Comparison of ENCODE assay signal across 12 cellular contexts in the genomic region with DNA sequence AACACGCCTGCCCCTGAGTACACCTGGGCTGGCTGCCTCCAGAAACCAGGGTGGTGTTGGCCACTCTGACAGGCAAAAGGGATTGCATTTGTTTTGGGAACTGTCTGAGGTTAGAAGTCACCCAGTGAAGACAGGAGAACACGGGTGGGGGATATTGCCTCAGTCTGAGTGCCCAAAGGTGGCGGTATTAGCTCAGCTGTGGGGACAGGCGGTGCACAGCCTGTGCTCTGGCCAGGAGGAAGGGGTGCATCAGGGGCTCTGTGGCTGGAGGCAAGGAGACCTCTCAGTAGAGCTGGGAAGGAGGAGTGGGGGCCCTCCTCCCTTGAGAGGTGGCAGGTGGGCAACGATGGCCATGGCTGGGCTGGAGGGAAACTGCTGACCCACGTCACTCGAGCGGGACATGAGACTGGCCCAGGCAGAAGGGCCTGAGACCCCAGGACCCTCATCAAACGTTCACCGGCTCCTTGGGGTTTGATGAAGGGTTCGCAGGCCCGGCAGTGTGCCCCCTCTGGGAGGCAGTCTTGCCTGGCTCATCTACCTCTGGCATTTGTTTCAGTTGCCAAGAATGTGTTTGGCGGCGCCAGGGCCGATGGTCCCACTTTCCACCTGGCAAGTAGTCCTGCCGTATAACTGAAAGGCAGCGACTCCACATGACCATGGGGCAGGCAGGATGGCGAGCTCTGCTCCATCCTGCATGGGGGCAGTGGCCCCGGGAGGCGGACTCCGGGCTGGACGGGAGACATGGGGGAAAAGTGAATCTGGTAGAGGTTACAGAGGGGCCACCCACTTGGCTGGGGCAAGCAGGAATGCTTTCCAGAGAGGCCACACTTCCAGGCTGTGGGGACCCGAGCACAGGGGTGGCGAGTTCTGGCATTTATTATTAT. TPM values are rescaled to one million over a fixed set of nuclear protein-coding genes. Genes with fewer than 3 reads are reported as not detected.
DNase-seq lines count a peak whose midpoint lies in the region; ATAC-seq and TF ChIP-seq lines count a peak whose summit lies in the region.
"Had no signal": no experiment of that assay in that cellular context is flagged by ENCODE, and none has a peak within 500 bp of the region (broad histone marks: within the 10 kb centered on the region; RNA-seq: fewer than 3 reads in every experiment).

No MANE protein-coding gene starts in this region.

- ATAC-seq in GM18868 (IDR thresholded peaks at IDR 0.05; ENCODE audit: unreplicated experiment) = no peak
- no peak for ATAC-seq in GM21717 (IDR thresholded peaks at IDR 0.05; ENCODE audit: unreplicated experiment)
- no peak for ATAC-seq in effector memory CD8-positive, alpha-beta T cell (replicated peaks)
- ATAC-seq: activated naive CD4-positive, alpha-beta T cell treated with anti-CD3 and anti-CD28 coated beads, Interleukin-2, amount 50 U/mL, for 72 hours had no signal

- POLR2A ChIA-PET in GM10248 (lab: Yijun Ruan, JAX) = interaction anchor here (0.6 kb wide), 1 partner anchor 32 kb away, joined by 3 read pairs; no protein-coding TSS in a partner anchor

- peak; percentile 27 for TF ChIP-seq CTCF in AG09309 (IDR thresholded peaks at IDR 0.05; ENCODE audit: control insufficient read depth, insufficient read depth, low read depth, low read length, missing control alignments)
- peak; percentile 42 for TF ChIP-seq CTCF in GM10248 (IDR thresholded peaks at IDR 0.05; ENCODE audit: control extremely low read depth, extremely low read depth, low read depth, missing control alignments)
- TF ChIP-seq CTCF in fibroblast of the aortic adventitia (IDR thresholded peaks at IDR 0.05; ENCODE audit: insufficient read depth, low read length) = peak; percentile 3

- no peak for DNase-seq in AG09309 (ENCODE audit: low read depth)
- peak; percentile 51 for DNase-seq in GM10248 (ENCODE audit: extremely low spot score)
- DNase-seq in SK-N-DZ (ENCODE audit: low spot score) = peak; percentile 75
- DNase-seq in fibroblast of the aortic adventitia (ENCODE audit: low read depth) = no peak
- no peak for DNase-seq in SHP77 treated with DMSO at 0.1 percent for 48 hours (lab: John Stamatoyannopoulos, UW)
- no peak for DNase-seq in effector memory CD8-positive, alpha-beta T cell
- DNase-seq: effector CD8-positive, alpha-beta T cell; naive B cell; NCI-H187 treated with DMSO at 0.1 percent for 48 hours had no signal

- H3K27ac Mint-ChIP-seq in effector memory CD8-positive, alpha-beta T cell = no peak overlapping the region
- H3K27ac Mint-ChIP-seq: activated naive CD4-positive, alpha-beta T cell treated with anti-CD3 and anti-CD28 coated beads, Interleukin-2, amount 50 U/mL, for 72 hours had no signal

- CTCF ChIA-PET in GM10248 (lab: Yijun Ruan, JAX) = interaction anchor here (1.0 to 7.1 kb wide), 10 partner anchors 11 to 576 kb away, joined by 3 to 62 read pairs (median 4); no protein-coding TSS in a partner anchor

- H3K9me3 Mint-ChIP-seq in effector memory CD8-positive, alpha-beta T cell = no peaks in the 10 kb centered on the region
- H3K9me3 Mint-ChIP-seq: activated naive CD4-positive, alpha-beta T cell treated with anti-CD3 and anti-CD28 coated beads, Interleukin-2, amount 50 U/mL, for 72 hours had no signal

- no peak overlapping the region for H3K4me3 ChIP-seq in AG09309 (ENCODE audit: control insufficient read depth, low read depth, low read length)
- no peak overlapping the region for H3K4me3 ChIP-seq in fibroblast of the aortic adventitia (ENCODE audit: low read depth, low read length)

- no peaks in the 10 kb centered on the region for H3K36me3 Mint-ChIP-seq in effector memory CD8-positive, alpha-beta T cell (ENCODE audit: insufficient read depth)
- H3K36me3 Mint-ChIP-seq: activated naive CD4-positive, alpha-beta T cell treated with anti-CD3 and anti-CD28 coated beads, Interleukin-2, amount 50 U/mL, for 72 hours had no signal

- no peak overlapping the region for H3K4me3 Mint-ChIP-seq in effector memory CD8-positive, alpha-beta T cell
- H3K4me3 Mint-ChIP-seq: naive B cell had no signal

- H3K27me3 Mint-ChIP-seq in effector memory CD8-positive, alpha-beta T cell = peaks cover 16 to 24% of the 10 kb centered on the region in 2 donors

- no peaks in the 10 kb centered on the region for H3K4me1 Mint-ChIP-seq in effector memory CD8-positive, alpha-beta T cell (ENCODE audit: low read depth in 2 of 2)

RNA-seq across cellular contexts. Expression of gene SMIM38, which starts 52.8 kb away (rescaled TPM):
- 1.4 and 1.5 TPM in 2 replicates for polyA plus RNA-seq in SK-N-DZ (2014; cell fraction: cytosol; rRNA removed)
- 2.9 and 3.0 TPM in 2 replicates for polyA plus RNA-seq in SK-N-DZ (2014; cell fraction: nucleus; rRNA removed)
- 0.09 and 0.33 TPM in 2 replicates for total RNA-seq in fibroblast of the aortic adventitia (ENCODE audit: low replicate concordance)

RNA-seq across cellular contexts. Expression of gene TPCN2, which starts 54.2 kb away (rescaled TPM):
- 7.5 and 9.4 TPM in 2 replicates for polyA plus RNA-seq in SK-N-DZ (2014; cell fraction: cytosol; rRNA removed)
- 40.5 and 50.6 TPM in 2 replicates for polyA plus RNA-seq in SK-N-DZ (2014; cell fraction: nucleus; rRNA removed)
- 10.3 and 11.1 TPM in 2 replicates for total RNA-seq in fibroblast of the aortic adventitia (ENCODE audit: low replicate concordance)

Comparison
In these comparisons a context has a peak if more than half of its experiments do, and no peak if none do; other contexts are left out.
1. DNase-seq: peak in GM10248 (single experiment) and SK-N-DZ (single experiment); none in AG09309 (single experiment), fibroblast of the aortic adventitia (single experiment), SHP77 treated with DMSO at 0.1 percent for 48 hours (single experiment) and effector memory CD8-positive, alpha-beta T cell (0 of 3).
2. Peak in every context shown above with its lines, with median percentiles within 50 percentile points of each other: CTCF ChIP-seq.